In the genomic region with DNA sequence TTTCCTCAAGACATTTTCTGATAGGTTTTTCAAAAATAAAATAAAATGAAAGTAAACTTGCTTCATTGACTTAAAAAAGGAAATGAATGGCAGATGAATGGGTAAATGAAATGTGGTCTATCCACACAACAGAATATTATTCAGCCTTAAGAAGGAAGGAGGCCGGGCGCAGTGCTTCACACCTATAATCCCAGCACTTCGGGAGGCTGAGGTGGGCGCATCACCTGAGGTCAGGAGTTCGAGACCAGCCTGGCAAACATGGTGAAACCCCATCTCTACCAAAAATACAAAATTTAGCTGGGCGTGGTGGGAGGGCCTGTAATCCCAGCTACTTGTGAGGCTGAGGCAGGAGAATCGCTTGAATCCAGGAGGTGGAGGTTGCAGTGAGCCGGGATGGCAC, we compare ENCODE assay signal across 7 cellular contexts. TPM values are rescaled to one million over a fixed set of nuclear protein-coding genes. Genes with fewer than 3 reads are reported as not detected.
"Had no signal": no experiment of that assay in that cellular context is flagged by ENCODE, and none has a peak within 500 bp of the region (broad histone marks: within the 10 kb centered on the region; RNA-seq: fewer than 3 reads in every experiment).

No MANE protein-coding gene starts in this region.

RNA-seq across cellular contexts. Expression of a gene that starts 3.7 kb away (rescaled TPM):
- total RNA-seq: K562, MCF 10A, NCI-H460, OCI-LY7, PC-9, SJSA1 had no signal
- polyA plus RNA-seq: K562, SK-N-SH had no signal
